Comparison of ENCODE assay signal across 1 cellular context in the genomic region with DNA sequence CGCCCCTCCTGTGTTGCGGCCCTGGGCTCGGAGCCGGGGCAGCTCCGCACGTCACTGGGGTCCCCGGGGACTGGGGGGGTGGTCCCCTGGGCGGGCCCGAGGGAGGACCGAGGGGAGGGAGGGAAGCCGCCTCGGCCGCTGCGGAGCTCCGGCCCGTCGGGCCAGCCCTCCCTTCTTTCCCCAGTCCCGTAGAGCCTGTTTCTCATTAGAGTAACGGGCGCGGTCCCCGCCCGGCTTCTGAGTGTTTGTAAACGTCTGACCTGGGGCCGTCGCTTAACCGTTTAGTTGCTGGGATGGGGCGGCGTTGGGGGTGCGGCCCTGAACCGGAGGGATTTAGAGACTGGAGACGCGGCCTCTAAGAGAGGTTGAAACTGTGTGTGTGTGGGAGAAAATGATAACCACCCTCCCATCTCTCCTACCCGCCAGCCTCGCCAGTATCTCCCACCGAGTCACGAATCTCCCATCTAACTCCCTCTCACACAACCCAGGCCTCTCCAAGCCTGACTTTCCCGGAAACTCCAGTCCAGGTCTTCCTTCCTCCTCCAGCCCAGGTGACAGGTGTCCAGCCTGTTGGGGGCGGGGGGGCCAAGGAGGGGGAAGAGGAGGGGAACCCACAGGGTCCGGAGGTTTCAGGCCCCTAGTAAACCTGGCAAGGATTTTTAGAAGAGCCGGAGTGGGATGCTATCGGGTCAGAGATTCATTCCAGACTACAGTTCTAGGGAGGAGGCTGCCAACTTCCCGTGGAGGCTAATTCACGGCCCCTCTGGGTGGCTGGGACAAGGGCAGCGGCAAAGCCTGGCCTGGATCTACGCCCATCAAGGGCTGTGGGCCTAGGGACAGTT.
TF ChIP-seq lines count a peak whose summit lies in the region.

No MANE protein-coding gene starts in this region.

TF ChIP-seq in HepG2, 621 proteins besides CTCF, POLR2A, EP300 and RAD21 (continued from another document and continues in another):
- TF ChIP-seq, protein P1, sequence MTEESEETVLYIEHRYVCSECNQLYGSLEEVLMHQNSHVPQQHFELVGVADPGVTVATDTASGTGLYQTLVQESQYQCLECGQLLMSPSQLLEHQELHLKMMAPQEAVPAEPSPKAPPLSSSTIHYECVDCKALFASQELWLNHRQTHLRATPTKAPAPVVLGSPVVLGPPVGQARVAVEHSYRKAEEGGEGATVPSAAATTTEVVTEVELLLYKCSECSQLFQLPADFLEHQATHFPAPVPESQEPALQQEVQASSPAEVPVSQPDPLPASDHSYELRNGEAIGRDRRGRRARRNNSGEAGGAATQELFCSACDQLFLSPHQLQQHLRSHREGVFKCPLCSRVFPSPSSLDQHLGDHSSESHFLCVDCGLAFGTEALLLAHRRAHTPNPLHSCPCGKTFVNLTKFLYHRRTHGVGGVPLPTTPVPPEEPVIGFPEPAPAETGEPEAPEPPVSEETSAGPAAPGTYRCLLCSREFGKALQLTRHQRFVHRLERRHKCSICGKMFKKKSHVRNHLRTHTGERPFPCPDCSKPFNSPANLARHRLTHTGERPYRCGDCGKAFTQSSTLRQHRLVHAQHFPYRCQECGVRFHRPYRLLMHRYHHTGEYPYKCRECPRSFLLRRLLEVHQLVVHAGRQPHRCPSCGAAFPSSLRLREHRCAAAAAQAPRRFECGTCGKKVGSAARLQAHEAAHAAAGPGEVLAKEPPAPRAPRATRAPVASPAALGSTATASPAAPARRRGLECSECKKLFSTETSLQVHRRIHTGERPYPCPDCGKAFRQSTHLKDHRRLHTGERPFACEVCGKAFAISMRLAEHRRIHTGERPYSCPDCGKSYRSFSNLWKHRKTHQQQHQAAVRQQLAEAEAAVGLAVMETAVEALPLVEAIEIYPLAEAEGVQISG (CRISPR knock-in tag; IDR thresholded peaks at IDR 0.05): peak; percentile 75
- TF ChIP-seq, protein P2, sequence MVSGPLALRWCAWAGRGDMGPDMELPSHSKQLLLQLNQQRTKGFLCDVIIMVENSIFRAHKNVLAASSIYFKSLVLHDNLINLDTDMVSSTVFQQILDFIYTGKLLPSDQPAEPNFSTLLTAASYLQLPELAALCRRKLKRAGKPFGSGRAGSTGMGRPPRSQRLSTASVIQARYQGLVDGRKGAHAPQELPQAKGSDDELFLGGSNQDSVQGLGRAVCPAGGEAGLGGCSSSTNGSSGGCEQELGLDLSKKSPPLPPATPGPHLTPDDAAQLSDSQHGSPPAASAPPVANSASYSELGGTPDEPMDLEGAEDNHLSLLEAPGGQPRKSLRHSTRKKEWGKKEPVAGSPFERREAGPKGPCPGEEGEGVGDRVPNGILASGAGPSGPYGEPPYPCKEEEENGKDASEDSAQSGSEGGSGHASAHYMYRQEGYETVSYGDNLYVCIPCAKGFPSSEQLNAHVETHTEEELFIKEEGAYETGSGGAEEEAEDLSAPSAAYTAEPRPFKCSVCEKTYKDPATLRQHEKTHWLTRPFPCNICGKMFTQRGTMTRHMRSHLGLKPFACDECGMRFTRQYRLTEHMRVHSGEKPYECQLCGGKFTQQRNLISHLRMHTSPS (CRISPR knock-in tag; IDR thresholded peaks at IDR 0.05; ENCODE audit: low read depth): peak; percentile 54; the same call in 1 of the 2 replicates
- TF ChIP-seq, protein P3, sequence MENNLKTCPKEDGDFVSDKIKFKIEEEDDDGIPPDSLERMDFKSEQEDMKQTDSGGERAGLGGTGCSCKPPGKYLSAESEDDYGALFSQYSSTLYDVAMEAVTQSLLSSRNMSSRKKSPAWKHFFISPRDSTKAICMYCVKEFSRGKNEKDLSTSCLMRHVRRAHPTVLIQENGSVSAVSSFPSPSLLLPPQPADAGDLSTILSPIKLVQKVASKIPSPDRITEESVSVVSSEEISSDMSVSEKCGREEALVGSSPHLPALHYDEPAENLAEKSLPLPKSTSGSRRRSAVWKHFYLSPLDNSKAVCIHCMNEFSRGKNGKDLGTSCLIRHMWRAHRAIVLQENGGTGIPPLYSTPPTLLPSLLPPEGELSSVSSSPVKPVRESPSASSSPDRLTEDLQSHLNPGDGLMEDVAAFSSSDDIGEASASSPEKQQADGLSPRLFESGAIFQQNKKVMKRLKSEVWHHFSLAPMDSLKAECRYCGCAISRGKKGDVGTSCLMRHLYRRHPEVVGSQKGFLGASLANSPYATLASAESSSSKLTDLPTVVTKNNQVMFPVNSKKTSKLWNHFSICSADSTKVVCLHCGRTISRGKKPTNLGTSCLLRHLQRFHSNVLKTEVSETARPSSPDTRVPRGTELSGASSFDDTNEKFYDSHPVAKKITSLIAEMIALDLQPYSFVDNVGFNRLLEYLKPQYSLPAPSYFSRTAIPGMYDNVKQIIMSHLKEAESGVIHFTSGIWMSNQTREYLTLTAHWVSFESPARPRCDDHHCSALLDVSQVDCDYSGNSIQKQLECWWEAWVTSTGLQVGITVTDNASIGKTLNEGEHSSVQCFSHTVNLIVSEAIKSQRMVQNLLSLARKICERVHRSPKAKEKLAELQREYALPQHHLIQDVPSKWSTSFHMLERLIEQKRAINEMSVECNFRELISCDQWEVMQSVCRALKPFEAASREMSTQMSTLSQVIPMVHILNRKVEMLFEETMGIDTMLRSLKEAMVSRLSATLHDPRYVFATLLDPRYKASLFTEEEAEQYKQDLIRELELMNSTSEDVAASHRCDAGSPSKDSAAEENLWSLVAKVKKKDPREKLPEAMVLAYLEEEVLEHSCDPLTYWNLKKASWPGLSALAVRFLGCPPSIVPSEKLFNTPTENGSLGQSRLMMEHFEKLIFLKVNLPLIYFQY (CRISPR knock-in tag; IDR thresholded peaks at IDR 0.05; ENCODE audit: borderline replicate concordance): 0 out of 2 replicates have a peak, but pooled peaks have one; percentile 59
- TF ChIP-seq NCOA1 (CRISPR knock-in tag; IDR thresholded peaks at IDR 0.05): 0 out of 2 replicates have a peak, but pooled peaks have one; percentile 58
- TF ChIP-seq SP5 (CRISPR knock-in tag; IDR thresholded peaks at IDR 0.05; ENCODE audit: borderline replicate concordance, low read depth): peak; percentile 46; the same call in 1 of the 2 replicates
- peak; percentile 53 for TF ChIP-seq CREM (IDR thresholded peaks at IDR 0.05)
- TF ChIP-seq CREM (CRISPR knock-in tag; IDR thresholded peaks at IDR 0.05): no peak
- TF ChIP-seq, protein P4, sequence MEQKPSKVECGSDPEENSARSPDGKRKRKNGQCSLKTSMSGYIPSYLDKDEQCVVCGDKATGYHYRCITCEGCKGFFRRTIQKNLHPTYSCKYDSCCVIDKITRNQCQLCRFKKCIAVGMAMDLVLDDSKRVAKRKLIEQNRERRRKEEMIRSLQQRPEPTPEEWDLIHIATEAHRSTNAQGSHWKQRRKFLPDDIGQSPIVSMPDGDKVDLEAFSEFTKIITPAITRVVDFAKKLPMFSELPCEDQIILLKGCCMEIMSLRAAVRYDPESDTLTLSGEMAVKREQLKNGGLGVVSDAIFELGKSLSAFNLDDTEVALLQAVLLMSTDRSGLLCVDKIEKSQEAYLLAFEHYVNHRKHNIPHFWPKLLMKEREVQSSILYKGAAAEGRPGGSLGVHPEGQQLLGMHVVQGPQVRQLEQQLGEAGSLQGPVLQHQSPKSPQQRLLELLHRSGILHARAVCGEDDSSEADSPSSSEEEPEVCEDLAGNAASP (CRISPR knock-in tag; IDR thresholded peaks at IDR 0.05; ENCODE audit: borderline replicate concordance): 0 out of 2 replicates have a peak, but pooled peaks have one; percentile 40
- 0 out of 2 replicates have a peak, but pooled peaks have one; percentile 91 for TF ChIP-seq ZNF383 (CRISPR knock-in tag; IDR thresholded peaks at IDR 0.05; ENCODE audit: borderline replicate concordance)
- TF ChIP-seq KDM5A (IDR thresholded peaks at IDR 0.05; ENCODE audit: borderline replicate concordance, low read length): no peak; the same call in 1 of the 2 replicates
- TF ChIP-seq KDM3A (CRISPR knock-in tag; IDR thresholded peaks at IDR 0.05; ENCODE audit: low read depth): peak; percentile 62; the same call in 1 of the 2 replicates
- TF ChIP-seq, protein P5, sequence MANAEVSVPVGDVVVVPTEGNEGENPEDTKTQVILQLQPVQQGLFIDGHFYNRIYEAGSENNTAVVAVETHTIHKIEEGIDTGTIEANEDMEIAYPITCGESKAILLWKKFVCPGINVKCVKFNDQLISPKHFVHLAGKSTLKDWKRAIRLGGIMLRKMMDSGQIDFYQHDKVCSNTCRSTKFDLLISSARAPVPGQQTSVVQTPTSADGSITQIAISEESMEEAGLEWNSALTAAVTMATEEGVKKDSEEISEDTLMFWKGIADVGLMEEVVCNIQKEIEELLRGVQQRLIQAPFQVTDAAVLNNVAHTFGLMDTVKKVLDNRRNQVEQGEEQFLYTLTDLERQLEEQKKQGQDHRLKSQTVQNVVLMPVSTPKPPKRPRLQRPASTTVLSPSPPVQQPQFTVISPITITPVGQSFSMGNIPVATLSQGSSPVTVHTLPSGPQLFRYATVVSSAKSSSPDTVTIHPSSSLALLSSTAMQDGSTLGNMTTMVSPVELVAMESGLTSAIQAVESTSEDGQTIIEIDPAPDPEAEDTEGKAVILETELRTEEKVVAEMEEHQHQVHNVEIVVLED (CRISPR knock-in tag; IDR thresholded peaks at IDR 0.05; ENCODE audit: borderline replicate concordance): no peak; the same call in none of the 2 replicates
- peak; percentile 56 for TF ChIP-seq ZNF768 (CRISPR knock-in tag; IDR thresholded peaks at IDR 0.05)
- TF ChIP-seq RXRA (CRISPR knock-in tag; IDR thresholded peaks at IDR 0.05): peak; percentile 40; the same call in 1 of the 2 replicates
- TF ChIP-seq ARID2 (CRISPR knock-in tag; IDR thresholded peaks at IDR 0.05; ENCODE audit: borderline replicate concordance): no peak
- TF ChIP-seq, protein P6, sequence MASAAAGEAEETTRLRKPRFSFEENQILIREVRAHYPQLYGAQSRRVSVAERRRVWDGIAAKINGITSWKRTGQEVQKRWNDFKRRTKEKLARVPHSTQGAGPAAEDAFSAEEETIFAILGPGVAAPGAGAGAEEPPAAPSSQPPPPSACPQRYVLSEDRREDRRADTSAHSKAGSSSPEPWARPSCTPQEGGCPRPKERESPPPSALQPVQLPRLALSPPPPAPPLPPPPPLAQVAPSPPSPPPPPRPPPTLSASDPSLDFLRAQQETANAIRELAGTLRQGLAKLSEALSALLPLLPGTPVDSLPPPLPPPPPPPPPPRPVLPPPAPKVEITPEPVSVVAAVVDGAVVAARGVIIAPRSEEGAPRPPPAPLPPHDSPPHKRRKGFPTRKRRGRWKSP (CRISPR knock-in tag; IDR thresholded peaks at IDR 0.05): peak; percentile 79; the same call in 1 of the 2 replicates
- TF ChIP-seq ZNF354B (CRISPR knock-in tag; IDR thresholded peaks at IDR 0.05): peak; percentile 89; the same call in 1 of the 2 replicates
- TF ChIP-seq HNF4A (CRISPR knock-in tag; IDR thresholded peaks at IDR 0.05): no peak
- TF ChIP-seq, protein P7, sequence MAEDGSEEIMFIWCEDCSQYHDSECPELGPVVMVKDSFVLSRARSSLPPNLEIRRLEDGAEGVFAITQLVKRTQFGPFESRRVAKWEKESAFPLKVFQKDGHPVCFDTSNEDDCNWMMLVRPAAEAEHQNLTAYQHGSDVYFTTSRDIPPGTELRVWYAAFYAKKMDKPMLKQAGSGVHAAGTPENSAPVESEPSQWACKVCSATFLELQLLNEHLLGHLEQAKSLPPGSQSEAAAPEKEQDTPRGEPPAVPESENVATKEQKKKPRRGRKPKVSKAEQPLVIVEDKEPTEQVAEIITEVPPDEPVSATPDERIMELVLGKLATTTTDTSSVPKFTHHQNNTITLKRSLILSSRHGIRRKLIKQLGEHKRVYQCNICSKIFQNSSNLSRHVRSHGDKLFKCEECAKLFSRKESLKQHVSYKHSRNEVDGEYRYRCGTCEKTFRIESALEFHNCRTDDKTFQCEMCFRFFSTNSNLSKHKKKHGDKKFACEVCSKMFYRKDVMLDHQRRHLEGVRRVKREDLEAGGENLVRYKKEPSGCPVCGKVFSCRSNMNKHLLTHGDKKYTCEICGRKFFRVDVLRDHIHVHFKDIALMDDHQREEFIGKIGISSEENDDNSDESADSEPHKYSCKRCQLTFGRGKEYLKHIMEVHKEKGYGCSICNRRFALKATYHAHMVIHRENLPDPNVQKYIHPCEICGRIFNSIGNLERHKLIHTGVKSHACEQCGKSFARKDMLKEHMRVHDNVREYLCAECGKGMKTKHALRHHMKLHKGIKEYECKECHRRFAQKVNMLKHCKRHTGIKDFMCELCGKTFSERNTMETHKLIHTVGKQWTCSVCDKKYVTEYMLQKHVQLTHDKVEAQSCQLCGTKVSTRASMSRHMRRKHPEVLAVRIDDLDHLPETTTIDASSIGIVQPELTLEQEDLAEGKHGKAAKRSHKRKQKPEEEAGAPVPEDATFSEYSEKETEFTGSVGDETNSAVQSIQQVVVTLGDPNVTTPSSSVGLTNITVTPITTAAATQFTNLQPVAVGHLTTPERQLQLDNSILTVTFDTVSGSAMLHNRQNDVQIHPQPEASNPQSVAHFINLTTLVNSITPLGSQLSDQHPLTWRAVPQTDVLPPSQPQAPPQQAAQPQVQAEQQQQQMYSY (CRISPR knock-in tag; IDR thresholded peaks at IDR 0.05): peak; percentile 99
- TF ChIP-seq, protein P8, sequence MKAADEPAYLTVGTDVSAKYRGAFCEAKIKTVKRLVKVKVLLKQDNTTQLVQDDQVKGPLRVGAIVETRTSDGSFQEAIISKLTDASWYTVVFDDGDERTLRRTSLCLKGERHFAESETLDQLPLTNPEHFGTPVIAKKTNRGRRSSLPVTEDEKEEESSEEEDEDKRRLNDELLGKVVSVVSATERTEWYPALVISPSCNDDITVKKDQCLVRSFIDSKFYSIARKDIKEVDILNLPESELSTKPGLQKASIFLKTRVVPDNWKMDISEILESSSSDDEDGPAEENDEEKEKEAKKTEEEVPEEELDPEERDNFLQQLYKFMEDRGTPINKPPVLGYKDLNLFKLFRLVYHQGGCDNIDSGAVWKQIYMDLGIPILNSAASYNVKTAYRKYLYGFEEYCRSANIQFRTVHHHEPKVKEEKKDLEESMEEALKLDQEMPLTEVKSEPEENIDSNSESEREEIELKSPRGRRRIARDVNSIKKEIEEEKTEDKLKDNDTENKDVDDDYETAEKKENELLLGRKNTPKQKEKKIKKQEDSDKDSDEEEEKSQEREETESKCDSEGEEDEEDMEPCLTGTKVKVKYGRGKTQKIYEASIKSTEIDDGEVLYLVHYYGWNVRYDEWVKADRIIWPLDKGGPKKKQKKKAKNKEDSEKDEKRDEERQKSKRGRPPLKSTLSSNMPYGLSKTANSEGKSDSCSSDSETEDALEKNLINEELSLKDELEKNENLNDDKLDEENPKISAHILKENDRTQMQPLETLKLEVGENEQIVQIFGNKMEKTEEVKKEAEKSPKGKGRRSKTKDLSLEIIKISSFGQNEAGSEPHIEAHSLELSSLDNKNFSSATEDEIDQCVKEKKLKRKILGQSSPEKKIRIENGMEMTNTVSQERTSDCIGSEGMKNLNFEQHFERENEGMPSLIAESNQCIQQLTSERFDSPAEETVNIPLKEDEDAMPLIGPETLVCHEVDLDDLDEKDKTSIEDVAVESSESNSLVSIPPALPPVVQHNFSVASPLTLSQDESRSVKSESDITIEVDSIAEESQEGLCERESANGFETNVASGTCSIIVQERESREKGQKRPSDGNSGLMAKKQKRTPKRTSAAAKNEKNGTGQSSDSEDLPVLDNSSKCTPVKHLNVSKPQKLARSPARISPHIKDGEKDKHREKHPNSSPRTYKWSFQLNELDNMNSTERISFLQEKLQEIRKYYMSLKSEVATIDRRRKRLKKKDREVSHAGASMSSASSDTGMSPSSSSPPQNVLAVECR (CRISPR knock-in tag; IDR thresholded peaks at IDR 0.05; ENCODE audit: borderline replicate concordance): peak; percentile 62
- 0 out of 2 replicates have a peak, but pooled peaks have one; percentile 54 for TF ChIP-seq ZNF678 (CRISPR knock-in tag; IDR thresholded peaks at IDR 0.05)
- TF ChIP-seq ARNTL (CRISPR knock-in tag; IDR thresholded peaks at IDR 0.05): peak; percentile 77
- peak; percentile 48 for TF ChIP-seq ZNF563 (CRISPR knock-in tag; IDR thresholded peaks at IDR 0.05)
- TF ChIP-seq SALL1 (CRISPR knock-in tag; IDR thresholded peaks at IDR 0.05): peak; percentile 25; the same call in 1 of the 2 replicates
- peak; percentile 12 for TF ChIP-seq HDAC2 (CRISPR knock-in tag; IDR thresholded peaks at IDR 0.05)
- no peak for TF ChIP-seq ZNF674 (CRISPR knock-in tag; IDR thresholded peaks at IDR 0.05; ENCODE audit: low read depth)
- TF ChIP-seq MBNL3 (CRISPR knock-in tag; conservative IDR thresholded peaks at IDR 0.05): no peak
- 0 out of 2 replicates have a peak, but pooled peaks have one; percentile 51 for TF ChIP-seq ZNF451 (CRISPR knock-in tag; IDR thresholded peaks at IDR 0.05)
